Comparison of ENCODE assay signal across 17 cellular contexts in genomic region chr15:71686221-71687050, GRCh38.
A peak's percentile ranks its signal among the peaks of the same experiment; 100 is the strongest.
DNase-seq lines count a peak whose midpoint lies in the region; ATAC-seq, FAIRE-seq and TF ChIP-seq lines count a peak whose summit lies in the region.
"Had no signal": no experiment of that assay in that cellular context is flagged by ENCODE, and none has a peak within 500 bp of the region (broad histone marks: within the 10 kb centered on the region; RNA-seq: fewer than 3 reads in every experiment).

No MANE protein-coding gene starts in this region.

- no peak overlapping the region for H4K8ac ChIP-seq in H1 (ENCODE audit: extremely low read depth, insufficient read depth, low read length)

- no peak for FAIRE-seq in H1 (lab: Jason Lieb, UNC)

- DNase-seq in NCI-H2171 treated with DMSO at 0.1 percent for 48 hours (lab: John Stamatoyannopoulos, UW) (peak; percentile 76), NCI-H2171 (lab: John Stamatoyannopoulos, UW) (no peak), RPMI7951 (ENCODE audit: low read depth) (peak; percentile 63), H1 (ENCODE audit: low read depth in 1 of 2, low spot score in 2 of 2) (no peak), NCI-H82 (lab: John Stamatoyannopoulos, UW) (no peak), MV-4-11 (lab: John Stamatoyannopoulos, UW) (no peak)
- DNase-seq: AML-193; C1 segment of cervical spinal cord; CD8-positive, alpha-beta memory T cell; GF-D8; KBM-7; NCI-H1105; NCI-H146; NCI-H2029 treated with DMSO at 0.1 percent for 48 hours; SIG-M5 had no signal

- H3K27me3 Mint-ChIP-seq in stimulated activated memory B cell treated with anti-CD40 and anti-IgM and Interleukin-4, amounts not matched to agents 10 μg/mL and 1 μg/mL and 100 μg/mL, for 72 hours: no peaks in the 10 kb centered on the region

- no peak overlapping the region for H3K4ac ChIP-seq in H1 (replicated peaks; ENCODE audit: insufficient read length, low read depth, low read length)

- H3K4me3 ChIP-seq in H1 (ENCODE audit: extremely low read depth in 1 of 4, insufficient read depth in 2 of 4, low read depth in 3 of 4, low read length in 4 of 4): no peak overlapping the region

- no peaks in the 10 kb centered on the region for H3K36me3 ChIP-seq in H1 (ENCODE audit: control insufficient read depth in 2 of 4, insufficient read depth in 4 of 4, low read length in 3 of 4)

- H3K9ac ChIP-seq in H1 (replicated peaks in 1 of 4; ENCODE audit: extremely low read depth in 1 of 4, low read depth in 3 of 4, low read length in 3 of 4): no peak overlapping the region

- H2BK120ac ChIP-seq in H1 (replicated peaks; ENCODE audit: low read depth, low read length): no peak overlapping the region

- H3K18ac ChIP-seq in H1 (ENCODE audit: extremely low read depth, low read length): no peak overlapping the region

- WGBS in H1 (ENCODE audit: extremely low coverage in 1 of 2, insufficient coverage in 1 of 2, insufficient read length in 1 of 2, insufficient replicate concordance in 2 of 2, low coverage in 1 of 2, low lambda C conversion rate in 2 of 2, missing lambda C conversion rate in 1 of 2), 2 experiments: 78% methylated on average over 4 of the region's 4 CpGs; no CpG with 5 or more reads in 1 of the 2 experiments

- H3K4me3 Mint-ChIP-seq in stimulated activated memory B cell treated with anti-CD40 and anti-IgM and Interleukin-4, amounts not matched to agents 10 μg/mL and 1 μg/mL and 100 μg/mL, for 72 hours: no peak overlapping the region
- H3K4me3 Mint-ChIP-seq: CD8-positive, alpha-beta memory T cell had no signal

- TF ChIP-seq CTCF in H1 (IDR thresholded peaks at IDR 0.05; ENCODE audit: control extremely low read depth in 1 of 3, insufficient read depth in 1 of 3, low read depth in 1 of 3, low read length in 3 of 3): no peak

- H3K4me1 Mint-ChIP-seq in stimulated activated memory B cell treated with anti-CD40 and anti-IgM and Interleukin-4, amounts not matched to agents 10 μg/mL and 1 μg/mL and 100 μg/mL, for 72 hours: no peaks in the 10 kb centered on the region
- H3K4me1 Mint-ChIP-seq: CD8-positive, alpha-beta memory T cell had no signal

- no peak overlapping the region for H2BK5ac ChIP-seq in H1 (ENCODE audit: low read depth, low read length)

- H2BK12ac ChIP-seq in H1 (ENCODE audit: low read depth, low read length): no peak overlapping the region

- no peak overlapping the region for H4K91ac ChIP-seq in H1 (replicated peaks; ENCODE audit: insufficient read length, low read length)

- TF ChIP-seq POLR2A in H1 (IDR thresholded peaks at IDR 0.05; ENCODE audit: control extremely low read depth in 1 of 2, low read depth in 2 of 2, low read length in 2 of 2): no peak

- peaks cover 3% of the 10 kb centered on the region for H3K9me3 Mint-ChIP-seq in stimulated activated memory B cell treated with anti-CD40 and anti-IgM and Interleukin-4, amounts not matched to agents 10 μg/mL and 1 μg/mL and 100 μg/mL, for 72 hours

- H3K27ac ChIP-seq in H1 (ENCODE audit: low read depth, low read length): no peak overlapping the region

- H4K20me1 ChIP-seq in H1 (replicated peaks in 1 of 2; ENCODE audit: control insufficient read depth in 1 of 2, insufficient read depth in 2 of 2, low read length in 2 of 2): no peaks in the 10 kb centered on the region

- CTCF ChIA-PET in H1 (lab: Charles Lee; ENCODE audit: partially characterized antibody): interaction anchor here (1.2 kb wide), 1 partner anchor 111 kb away, joined by 3 read pairs; no protein-coding TSS in a partner anchor

- H2BK15ac ChIP-seq in H1 (ENCODE audit: low read length): no peak overlapping the region

- H3K23me2 ChIP-seq in H1 (ENCODE audit: low read depth, low read length): no peaks in the 10 kb centered on the region; the same call in 1 of the 2 replicates

- H4K5ac ChIP-seq in H1 (ENCODE audit: insufficient read length, low read depth, low read length): no peak overlapping the region

- no peak overlapping the region for H3K27ac Mint-ChIP-seq in stimulated activated memory B cell treated with anti-CD40 and anti-IgM and Interleukin-4, amounts not matched to agents 10 μg/mL and 1 μg/mL and 100 μg/mL, for 72 hours
- H3K27ac Mint-ChIP-seq: CD8-positive, alpha-beta memory T cell had no signal

- peak; percentile 12 for ATAC-seq in stimulated activated memory B cell treated with anti-CD40 and anti-IgM and Interleukin-4, amounts not matched to agents 10 μg/mL and 1 μg/mL and 100 μg/mL, for 72 hours
- ATAC-seq in GM18519 (IDR thresholded peaks at IDR 0.05; ENCODE audit: low FRiP score, unreplicated experiment): no peak

- no peak overlapping the region for H3K56ac ChIP-seq in H1 (replicated peaks; ENCODE audit: insufficient read length, low read depth, low read length)

- POLR2A ChIA-PET in H1 (lab: Charles Lee; ENCODE audit: partially characterized antibody): no interaction called here

- no peak overlapping the region for H3K14ac ChIP-seq in H1 (ENCODE audit: insufficient read length)

- no peak overlapping the region for H2AFZ ChIP-seq in H1 (ENCODE audit: low read length)

- H2AK5ac ChIP-seq in H1 (ENCODE audit: low read depth, low read length): peak overlapping the region; percentile 54

- H3K4me2 ChIP-seq in H1 (ENCODE audit: insufficient read depth in 1 of 2, low read depth in 2 of 2, low read length in 2 of 2): no peak overlapping the region

- 0 out of 4 replicates have a peak, but pooled peaks cover 0 to 2% of the 10 kb centered on the region in 2 experiments for H3K9me3 ChIP-seq in H1 (ENCODE audit: insufficient read depth in 2 of 2, low read depth in 1 of 2, low read length in 1 of 2)

- no peak overlapping the region for H2BK20ac ChIP-seq in H1 (ENCODE audit: low read length)

- H3K27me3 ChIP-seq in H1 (replicated peaks in 1 of 4; ENCODE audit: control insufficient read depth in 3 of 4, extremely low read depth in 1 of 4, insufficient read depth in 3 of 4, low read length in 3 of 4): no peaks in the 10 kb centered on the region

- H3K36me3 Mint-ChIP-seq in stimulated activated memory B cell treated with anti-CD40 and anti-IgM and Interleukin-4, amounts not matched to agents 10 μg/mL and 1 μg/mL and 100 μg/mL, for 72 hours: no peaks in the 10 kb centered on the region

- H3K23ac ChIP-seq in H1 (ENCODE audit: insufficient read length): no peak overlapping the region

- no peaks in the 10 kb centered on the region for H3K4me1 ChIP-seq in H1 (replicated peaks in 1 of 4; ENCODE audit: control insufficient read depth in 3 of 4, insufficient read depth in 4 of 4, low read length in 3 of 4)

- TF ChIP-seq RAD21 in H1 (IDR thresholded peaks at IDR 0.05 in 1 of 2, conservative IDR thresholded peaks at IDR 0.05 in 1 of 2; ENCODE audit: low read depth in 2 of 2, low read length in 2 of 2): no peak

- H3K79me2 ChIP-seq in H1 (ENCODE audit: control insufficient read depth in 1 of 2, insufficient read depth in 2 of 2, low read length in 2 of 2): no peaks in the 10 kb centered on the region

- no peak for TF ChIP-seq EP300 in H1 (IDR thresholded peaks at IDR 0.05; ENCODE audit: borderline replicate concordance in 1 of 2, low read depth in 2 of 2, low read length in 2 of 2)

- no peaks in the 10 kb centered on the region for H3K79me1 ChIP-seq in H1 (ENCODE audit: low read depth, low read length)

TF ChIP-seq in H1, 55 proteins besides CTCF, POLR2A, EP300 and RAD21:
- TF ChIP-seq CEBPB (IDR thresholded peaks at IDR 0.05; ENCODE audit: low read depth, low read length) (no peak), CBX5 (IDR thresholded peaks at IDR 0.05; ENCODE audit: low read depth, low read length) (no peak), NANOG (IDR thresholded peaks at IDR 0.05; ENCODE audit: insufficient read depth, low read depth, low read length, poor library complexity, severe bottlenecking) (no peak), RNF2 (IDR thresholded peaks at IDR 0.05; ENCODE audit: borderline replicate concordance, low read depth, low read length, missing control alignments, poor library complexity, severe bottlenecking) (no peak), SRF (IDR thresholded peaks at IDR 0.05; ENCODE audit: low read depth, low read length) (no peak)
- TF ChIP-seq, protein P1, sequence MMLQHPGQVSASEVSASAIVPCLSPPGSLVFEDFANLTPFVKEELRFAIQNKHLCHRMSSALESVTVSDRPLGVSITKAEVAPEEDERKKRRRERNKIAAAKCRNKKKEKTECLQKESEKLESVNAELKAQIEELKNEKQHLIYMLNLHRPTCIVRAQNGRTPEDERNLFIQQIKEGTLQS (IDR thresholded peaks at IDR 0.05; ENCODE audit: insufficient read depth, low read depth, low read length): no peak
- TF ChIP-seq, protein P2, sequence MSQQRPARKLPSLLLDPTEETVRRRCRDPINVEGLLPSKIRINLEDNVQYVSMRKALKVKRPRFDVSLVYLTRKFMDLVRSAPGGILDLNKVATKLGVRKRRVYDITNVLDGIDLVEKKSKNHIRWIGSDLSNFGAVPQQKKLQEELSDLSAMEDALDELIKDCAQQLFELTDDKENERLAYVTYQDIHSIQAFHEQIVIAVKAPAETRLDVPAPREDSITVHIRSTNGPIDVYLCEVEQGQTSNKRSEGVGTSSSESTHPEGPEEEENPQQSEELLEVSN (IDR thresholded peaks at IDR 0.05): no peak

Comparison
In these comparisons a context has a peak if more than half of its experiments do, and no peak if none do; other contexts are left out.
1. DNase-seq: peak in NCI-H2171 treated with DMSO at 0.1 percent for 48 hours (single experiment) and RPMI7951 (single experiment); none in NCI-H2171 (single experiment), H1 (0 of 2), NCI-H82 (single experiment) and MV-4-11 (single experiment).